16 cellular contexts compared by ENCODE assay signal in the genomic region with DNA sequence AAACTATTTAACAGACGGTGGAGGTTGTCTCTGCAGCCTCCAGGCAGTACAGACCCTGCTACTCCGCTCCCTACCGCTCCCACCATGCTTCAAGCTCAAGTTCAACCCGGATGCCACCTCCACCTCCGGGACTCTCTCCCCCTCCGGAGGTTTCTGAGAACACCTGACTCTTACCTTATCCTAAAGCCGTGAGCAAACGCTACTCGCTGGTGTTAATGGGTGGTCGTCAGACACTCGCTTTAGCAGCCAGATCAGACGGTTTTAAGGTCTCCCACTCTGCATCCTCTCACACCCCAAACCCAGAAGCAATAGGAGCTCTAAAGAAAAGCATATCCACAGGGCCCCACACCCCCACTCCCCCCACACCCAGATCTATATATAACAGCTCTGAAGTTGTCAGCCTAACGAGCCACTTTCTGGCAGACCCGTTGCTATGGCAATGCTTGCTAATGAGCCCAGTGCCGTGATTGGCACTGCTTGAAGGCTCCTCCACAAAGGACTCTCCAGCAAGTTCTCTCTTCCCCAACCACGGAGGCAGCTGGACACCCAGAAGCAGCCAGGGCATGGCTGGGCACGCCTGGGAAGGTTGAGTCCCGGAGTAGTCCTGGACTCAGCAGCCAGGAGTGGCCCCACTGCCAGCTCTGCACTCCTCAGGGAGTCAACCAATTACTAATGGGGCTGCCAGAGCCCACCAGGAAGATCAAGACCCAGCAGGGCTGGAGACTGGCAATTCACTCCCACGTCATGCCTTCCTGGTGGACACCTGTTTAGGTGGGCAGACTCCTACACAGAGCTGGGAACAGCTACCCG.
A peak's percentile ranks its signal among the peaks of the same experiment; 100 is the strongest.
DNase-seq lines count a peak whose midpoint lies in the region; ATAC-seq, FAIRE-seq and TF ChIP-seq lines count a peak whose summit lies in the region.
"Had no signal": no experiment of that assay in that cellular context is flagged by ENCODE, and none has a peak within 500 bp of the region (broad histone marks: within the 10 kb centered on the region; RNA-seq: fewer than 3 reads in every experiment).

No MANE protein-coding gene starts in this region.

- no peaks in the 10 kb centered on the region for H3K23me2 ChIP-seq in H1 (ENCODE audit: low read depth, low read length)

- ATAC-seq in GM19397 (IDR thresholded peaks at IDR 0.05; ENCODE audit: unreplicated experiment): no peak
- ATAC-seq: activated naive CD8-positive, alpha-beta T cell treated with anti-CD3 and anti-CD28 coated beads, Interleukin-2, amount 50 U/mL, for 24 hours had no signal

- TF ChIP-seq CTCF in MM.1S (IDR thresholded peaks at IDR 0.05; ENCODE audit: low read length) (no peak), H1 (IDR thresholded peaks at IDR 0.05; ENCODE audit: control extremely low read depth in 1 of 3, insufficient read depth in 1 of 3, low read depth in 1 of 3, low read length in 3 of 3) (no peak)

- no peak overlapping the region for H3K23ac ChIP-seq in H1 (ENCODE audit: insufficient read length)

- H3K27me3 ChIP-seq in BLaER1: no peaks in the 10 kb centered on the region
- H3K27me3 ChIP-seq in MM.1S (replicated peaks; ENCODE audit: insufficient read depth, low read length): peaks cover 14% of the 10 kb centered on the region; the same call in 1 of the 2 replicates
- no peaks in the 10 kb centered on the region for H3K27me3 ChIP-seq in H1 (replicated peaks in 1 of 4; ENCODE audit: control insufficient read depth in 3 of 4, extremely low read depth in 1 of 4, insufficient read depth in 3 of 4, low read length in 3 of 4)
- H3K27me3 ChIP-seq: colonic mucosa had no signal

- H4K91ac ChIP-seq in H1 (replicated peaks; ENCODE audit: insufficient read length, low read length): peak overlapping the region; percentile 63

- CTCF ChIA-PET in H1 (lab: Charles Lee; ENCODE audit: partially characterized antibody) (interaction anchor here (0.8 to 1.1 kb wide), 2 partner anchors 44 to 200 kb away, joined by 3 to 5 read pairs; no protein-coding TSS in a partner anchor), HEK293T (lab: Yijun Ruan, JAX) (interaction anchor here (0.5 kb wide), 1 partner anchor 60 kb away, joined by 3 read pairs; no protein-coding TSS in a partner anchor)

- TF ChIP-seq RAD21 in H1 (IDR thresholded peaks at IDR 0.05 in 1 of 2, conservative IDR thresholded peaks at IDR 0.05 in 1 of 2; ENCODE audit: low read depth in 2 of 2, low read length in 2 of 2): no peak

- H3K4me3 ChIP-seq in BLaER1 (no peak overlapping the region), MM.1S (ENCODE audit: low read length) (peak overlapping the region; percentile 20; the same call in 1 of the 2 replicates), H1 (ENCODE audit: extremely low read depth in 1 of 4, insufficient read depth in 2 of 4, low read depth in 3 of 4, low read length in 4 of 4) (no peak overlapping the region)
- H3K4me3 ChIP-seq: colonic mucosa, smooth muscle cell had no signal

- no peak for TF ChIP-seq POLR2A in H1 (IDR thresholded peaks at IDR 0.05; ENCODE audit: control extremely low read depth in 1 of 2, low read depth in 2 of 2, low read length in 2 of 2)

- no peaks in the 10 kb centered on the region for H3K9me2 ChIP-seq in MM.1S (replicated peaks; ENCODE audit: insufficient read depth, low read length)

- H3K9ac ChIP-seq in BLaER1: peak overlapping the region; percentile 35; the same call in 1 of the 2 replicates
- no peak overlapping the region for H3K9ac ChIP-seq in MM.1S (ENCODE audit: low read length)
- H3K9ac ChIP-seq in H1 (replicated peaks in 1 of 4; ENCODE audit: extremely low read depth in 1 of 4, low read depth in 3 of 4, low read length in 3 of 4): no peak overlapping the region

- peak overlapping the region; percentile 71 for H3K27ac ChIP-seq in BLaER1
- no peak overlapping the region for H3K27ac ChIP-seq in MM.1S (ENCODE audit: low read length)
- H3K27ac ChIP-seq in H1 (ENCODE audit: low read depth, low read length): no peak overlapping the region
- H3K27ac ChIP-seq: colonic mucosa had no signal

- DNase-seq in MM.1S: no peak
- DNase-seq in H1 (ENCODE audit: low read depth in 1 of 2, low spot score in 2 of 2): no peak
- peak in 49 of 56 donors; percentile 3 to 88 (median 60) for DNase-seq in nucleus accumbens (lab: John Stamatoyannopoulos, UW)
- no peak for DNase-seq in NK-92 treated with Interleukin-12 subunit alpha and Interleukin-12 subunit beta, amount 100 ng/mL, for 24 hours (lab: John Stamatoyannopoulos, UW)
- DNase-seq in activated T-cell treated with anti-CD3 and anti-CD28 coated beads, Interleukin-2, amount 50 U/mL, for 1 hour: no peak
- no peak for DNase-seq in HEK293T (ENCODE audit: extremely low spot score)
- DNase-seq: activated CD4-positive, alpha-beta T cell treated with anti-CD3 and anti-CD28 coated beads for 48 hours; activated naive CD8-positive, alpha-beta T cell treated with anti-CD3 and anti-CD28 coated beads, Interleukin-2, amount 50 U/mL, for 24 hours; activated T-cell treated with anti-CD3 and anti-CD28 coated beads, Interleukin-2, amount 50 U/mL, for 48 hours; Calu3; colonic mucosa; erythroblast; NCI-H446 treated with DMSO at 0.1 percent for 48 hours had no signal

- 0 out of 2 replicates have a peak overlapping the region, but pooled peaks have one; percentile 9 for H2BK12ac ChIP-seq in H1 (ENCODE audit: low read depth, low read length)

- H4K5ac ChIP-seq in H1 (ENCODE audit: insufficient read length, low read depth, low read length): no peak overlapping the region

- H4K8ac ChIP-seq in H1 (ENCODE audit: extremely low read depth, insufficient read depth, low read length): no peak overlapping the region

- H3K4ac ChIP-seq in H1 (replicated peaks; ENCODE audit: insufficient read length, low read depth, low read length): peak overlapping the region; percentile 29

- no peak overlapping the region for H3K18ac ChIP-seq in H1 (ENCODE audit: extremely low read depth, low read length)

- H2BK5ac ChIP-seq in H1 (ENCODE audit: low read depth, low read length): peak overlapping the region; percentile 49; the same call in 1 of the 2 replicates

- H2BK20ac ChIP-seq in H1 (ENCODE audit: low read length): no peak overlapping the region

- no peaks in the 10 kb centered on the region for H3F3A ChIP-seq in MM.1S (ENCODE audit: insufficient read depth, low read length)

- no peak for FAIRE-seq in H1 (lab: Jason Lieb, UNC)

- H3K79me2 ChIP-seq in MM.1S (ENCODE audit: low read length) (no peaks in the 10 kb centered on the region), H1 (ENCODE audit: control insufficient read depth in 1 of 2, insufficient read depth in 2 of 2, low read length in 2 of 2) (no peaks in the 10 kb centered on the region)

- no peaks in the 10 kb centered on the region for H3K79me1 ChIP-seq in H1 (ENCODE audit: low read depth, low read length)

- H3K56ac ChIP-seq in H1 (replicated peaks; ENCODE audit: insufficient read length, low read depth, low read length): no peak overlapping the region

- H3K4me1 ChIP-seq in BLaER1 (peaks cover 89% of the 10 kb centered on the region), MM.1S (ENCODE audit: low read length) (no peaks in the 10 kb centered on the region), H1 (replicated peaks in 1 of 4; ENCODE audit: control insufficient read depth in 3 of 4, insufficient read depth in 4 of 4, low read length in 3 of 4) (peaks cover 0 to 5% (median 3%) of the 10 kb centered on the region in 4 experiments; a peak in 3 of 7 replicates)
- H3K4me1 ChIP-seq: colonic mucosa had no signal

- H2BK120ac ChIP-seq in H1 (replicated peaks; ENCODE audit: low read depth, low read length): no peak overlapping the region

- peaks cover 37% of the 10 kb centered on the region for H4K20me1 ChIP-seq in BLaER1
- no peaks in the 10 kb centered on the region for H4K20me1 ChIP-seq in MM.1S (ENCODE audit: insufficient read depth, low read length)
- H4K20me1 ChIP-seq in H1 (replicated peaks in 1 of 2; ENCODE audit: control insufficient read depth in 1 of 2, insufficient read depth in 2 of 2, low read length in 2 of 2): peaks cover 0 to 4% of the 10 kb centered on the region in 2 experiments

- no peak overlapping the region for H2AK5ac ChIP-seq in H1 (ENCODE audit: low read depth, low read length)

- WGBS in H1 (ENCODE audit: extremely low coverage in 1 of 2, insufficient coverage in 1 of 2, insufficient read length in 1 of 2, insufficient replicate concordance in 2 of 2, low coverage in 1 of 2, low lambda C conversion rate in 2 of 2, missing lambda C conversion rate in 1 of 2), 2 experiments: 78% methylated on average over 18 of the region's 20 CpGs; no CpG with 5 or more reads in 1 of the 2 experiments

- TF ChIP-seq EP300 in H1 (IDR thresholded peaks at IDR 0.05; ENCODE audit: borderline replicate concordance in 1 of 2, low read depth in 2 of 2, low read length in 2 of 2): no peak

- H3K9me3 ChIP-seq in BLaER1: no peaks in the 10 kb centered on the region
- no peaks in the 10 kb centered on the region for H3K9me3 ChIP-seq in MM.1S (replicated peaks; ENCODE audit: insufficient read depth, low read length)
- H3K9me3 ChIP-seq in H1 (ENCODE audit: insufficient read depth in 2 of 2, low read depth in 1 of 2, low read length in 1 of 2): no peaks in the 10 kb centered on the region
- H3K9me3 ChIP-seq: colonic mucosa had no signal

- no peak overlapping the region for H2BK15ac ChIP-seq in H1 (ENCODE audit: low read length)

- no peak overlapping the region for H3K14ac ChIP-seq in H1 (ENCODE audit: insufficient read length)

- H3K4me2 ChIP-seq in BLaER1: peak overlapping the region; percentile 86
- H3K4me2 ChIP-seq in MM.1S (ENCODE audit: low read depth, low read length): peak overlapping the region; percentile 49; the same call in 1 of the 2 replicates
- no peak overlapping the region for H3K4me2 ChIP-seq in H1 (ENCODE audit: insufficient read depth in 1 of 2, low read depth in 2 of 2, low read length in 2 of 2)
- H3K4me2 ChIP-seq: smooth muscle cell had no signal

- H3K36me3 ChIP-seq in BLaER1: peaks cover 46% of the 10 kb centered on the region
- H3K36me3 ChIP-seq in MM.1S (replicated peaks; ENCODE audit: insufficient read depth, low read length): no peaks in the 10 kb centered on the region
- no peaks in the 10 kb centered on the region for H3K36me3 ChIP-seq in H1 (ENCODE audit: control insufficient read depth in 2 of 4, insufficient read depth in 4 of 4, low read length in 3 of 4)
- H3K36me3 ChIP-seq: colonic mucosa had no signal

- H2AFZ ChIP-seq in MM.1S (ENCODE audit: low read length) (0 out of 2 replicates have a peak overlapping the region, but pooled peaks have one; percentile 3), H1 (ENCODE audit: low read length) (no peak overlapping the region)

- POLR2A ChIA-PET in H1 (lab: Charles Lee; ENCODE audit: partially characterized antibody): interaction anchor here (1.0 kb wide), 1 partner anchor 44 kb away, joined by 3 read pairs; no protein-coding TSS in a partner anchor
- POLR2A ChIA-PET in HEK293T (lab: Yijun Ruan, JAX): no interaction called here

TF ChIP-seq in H1, 55 proteins besides CTCF, POLR2A, EP300 and RAD21 (continues in another document):
- TF ChIP-seq PHF8 (conservative IDR thresholded peaks at IDR 0.05; ENCODE audit: low read depth, low read length): no peak
- no peak for TF ChIP-seq KDM1A (IDR thresholded peaks at IDR 0.05; ENCODE audit: borderline replicate concordance, low read length)

TF ChIP-seq in HEK293T, 16 proteins besides CTCF, POLR2A, EP300 and RAD21 (continues in another document):
- TF ChIP-seq SUZ12 (IDR thresholded peaks at IDR 0.05): no peak
- no peak for TF ChIP-seq FOXA1 (IDR thresholded peaks at IDR 0.05)
- no peak for TF ChIP-seq NFRKB (IDR thresholded peaks at IDR 0.05)
- TF ChIP-seq LEF1 (IDR thresholded peaks at IDR 0.05; ENCODE audit: borderline replicate concordance): no peak
- TF ChIP-seq ELF4 (IDR thresholded peaks at IDR 0.05): no peak

Comparison
In these comparisons a context has a peak if more than half of its experiments do, and no peak if none do; other contexts are left out.
1. H3K4me2 ChIP-seq: peak in BLaER1 (single experiment) and MM.1S (single experiment); none in H1 (0 of 2).
2. DNase-seq: peak in nucleus accumbens (49 of 56); none in MM.1S (single experiment), H1 (0 of 2), NK-92 treated with Interleukin-12 subunit alpha and Interleukin-12 subunit beta, amount 100 ng/mL, for 24 hours (single experiment), activated T-cell treated with anti-CD3 and anti-CD28 coated beads, Interleukin-2, amount 50 U/mL, for 1 hour (single experiment) and HEK293T (single experiment).